17 cellular contexts compared by ENCODE assay signal in genomic region chr7:44595934-44596635, GRCh38. TPM values are rescaled to one million over a fixed set of nuclear protein-coding genes. Genes with fewer than 3 reads are reported as not detected.
DNase-seq lines count a peak whose midpoint lies in the region; ATAC-seq and TF ChIP-seq lines count a peak whose summit lies in the region.
"Had no signal": no experiment of that assay in that cellular context is flagged by ENCODE, and none has a peak within 500 bp of the region (broad histone marks: within the 10 kb centered on the region; RNA-seq: fewer than 3 reads in every experiment).

No MANE protein-coding gene starts in this region.

- no peaks in the 10 kb centered on the region for H3K36me3 ChIP-seq in Panc1 (ENCODE audit: control insufficient read depth, insufficient read depth, low read length)
- no peaks in the 10 kb centered on the region for H3K36me3 ChIP-seq in neural progenitor cell
- H3K36me3 ChIP-seq: sigmoid colon had no signal

- H3K4me1 ChIP-seq in Panc1 (ENCODE audit: control insufficient read depth, insufficient read depth, low read length) (0 out of 2 replicates have a peak, but pooled peaks cover 5% of the 10 kb centered on the region), neural progenitor cell (no peaks in the 10 kb centered on the region)
- H3K4me1 ChIP-seq: foreskin keratinocyte, sigmoid colon had no signal

- POLR2A ChIA-PET in Panc1 (lab: Charles Lee) = interaction anchor here (0.5 kb wide), 1 partner anchor 109 kb away, joined by 7 read pairs; no protein-coding TSS in a partner anchor

- H3K4me3 Mint-ChIP-seq in neural progenitor cell = no peak overlapping the region
- H3K4me3 Mint-ChIP-seq in natural killer cell = no peak overlapping the region

- no TSS peak for BruUV-seq in Panc1 (replicated peaks; lab: Mats Ljungman, UMichigan)

- H3K9me3 Mint-ChIP-seq in neural progenitor cell (no peaks in the 10 kb centered on the region), natural killer cell (no peaks in the 10 kb centered on the region)

- H3F3A ChIP-seq in neural progenitor cell (ENCODE audit: low read depth) = peaks cover 8% of the 10 kb centered on the region

- no peaks in the 10 kb centered on the region for H3K9me3 ChIP-seq in Panc1 (ENCODE audit: control insufficient read depth, insufficient read depth, low read depth, low read length)
- H3K9me3 ChIP-seq in neural progenitor cell (ENCODE audit: low read depth) = no peaks in the 10 kb centered on the region
- H3K9me3 ChIP-seq: sigmoid colon had no signal

- H2AFZ ChIP-seq in neural progenitor cell (replicated peaks) = peak overlapping the region; percentile 19
- H2AFZ ChIP-seq: GM23248 had no signal

- no peak overlapping the region for H3K4me3 ChIP-seq in Panc1 (ENCODE audit: low read depth in 2 of 2, low read length in 2 of 2)
- H3K4me3 ChIP-seq in fibroblast of villous mesenchyme (ENCODE audit: low read depth, low read length) = no peak overlapping the region
- H3K4me3 ChIP-seq in neural progenitor cell = no peak overlapping the region
- H3K4me3 ChIP-seq: dorsolateral prefrontal cortex, GM23248, sigmoid colon, SK-N-MC had no signal

- H3K27ac Mint-ChIP-seq in neural progenitor cell (peak overlapping the region; percentile 37), natural killer cell (no peak overlapping the region)

- H3K4me1 Mint-ChIP-seq in neural progenitor cell (peaks cover 10% of the 10 kb centered on the region), natural killer cell (no peaks in the 10 kb centered on the region)

- no peaks in the 10 kb centered on the region for H4K20me1 ChIP-seq in neural progenitor cell (ENCODE audit: low read depth)

- H3K36me3 Mint-ChIP-seq in neural progenitor cell (no peaks in the 10 kb centered on the region), natural killer cell (no peaks in the 10 kb centered on the region)

- H3K9ac ChIP-seq in neural progenitor cell = no peak overlapping the region
- H3K9ac ChIP-seq: GM23248 had no signal

- in situ Hi-C loops in Panc1 (cut with HindIII; ENCODE audit: low pct_unique_long_range_greater_than_20kb, low sequenced_read_pairs) = no loop called here

- DNase-seq in EH (ENCODE audit: low read depth) (peak; percentile 22), Panc1 (ENCODE audit: low read depth, low spot score) (no peak), fibroblast of villous mesenchyme (ENCODE audit: low read depth) (peak; percentile 41), neural progenitor cell (ENCODE audit: low spot score) (no peak), anterior cingulate cortex (lab: John Stamatoyannopoulos, UW) (no peak), natural killer cell (no peak), T-helper 1 cell (no peak)
- DNase-seq: activated CD4-positive, CD25-positive, alpha-beta regulatory T cell treated with anti-CD3 and anti-CD28 coated beads, Interleukin-2, amount 50 U/mL, for 72 hours; activated T-cell treated with anti-CD3 and anti-CD28 coated beads, Interleukin-2, amount 50 U/mL, for 1 hour; aorta; dorsolateral prefrontal cortex; foreskin keratinocyte; GM23248; NCI-H1930; sigmoid colon; stimulated activated naive CD8-positive, alpha-beta T cell treated with anti-CD3 and anti-CD28 coated beads, Interleukin-15, Interleukin-2, amounts not matched to agents 100 U/mL and 50 U/mL, for 24 hours had no signal

- no peaks in the 10 kb centered on the region for H3K79me2 ChIP-seq in neural progenitor cell (ENCODE audit: low read depth)

- H3K27ac ChIP-seq in Panc1 (ENCODE audit: low read length) (peak overlapping the region; percentile 7; the same call in 1 of the 2 replicates), neural progenitor cell (no peak overlapping the region)
- H3K27ac ChIP-seq: dorsolateral prefrontal cortex, foreskin keratinocyte, GM23248, sigmoid colon, SK-N-MC had no signal

- no peak overlapping the region for H3K4me2 ChIP-seq in neural progenitor cell

- CTCF ChIA-PET in Panc1 (lab: Charles Lee) = interaction anchor here (0.7 kb wide), 1 partner anchor 22 kb away, joined by 7 read pairs; no protein-coding TSS in a partner anchor

- H3K27me3 Mint-ChIP-seq in neural progenitor cell (ENCODE audit: insufficient read depth, low read depth) (peaks cover 7% of the 10 kb centered on the region), natural killer cell (ENCODE audit: low read depth in 2 of 2) (peaks cover 8 to 14% of the 10 kb centered on the region in 2 donors)

- peak; percentile 86 for ATAC-seq in Panc1
- ATAC-seq in natural killer cell = no peak
- ATAC-seq: foreskin keratinocyte; stimulated activated naive CD8-positive, alpha-beta T cell treated with anti-CD3 and anti-CD28 coated beads, Interleukin-15, Interleukin-2, amounts not matched to agents 100 U/mL and 50 U/mL, for 24 hours had no signal

- intact Hi-C loops in Panc1 (cut with micrococcal nuclease; ENCODE audit: unreplicated experiment) = no loop called here
- intact Hi-C loops in natural killer cell (cut with micrococcal nuclease) = no loop called here

- H3K27me3 ChIP-seq in Panc1 (ENCODE audit: control insufficient read depth, insufficient read depth, low read length) (no peaks in the 10 kb centered on the region), neural progenitor cell (no peaks in the 10 kb centered on the region)
- H3K27me3 ChIP-seq: dorsolateral prefrontal cortex, foreskin keratinocyte, sigmoid colon had no signal

- TF ChIP-seq CTCF in Panc1 (IDR thresholded peaks at IDR 0.05) (no peak), fibroblast of villous mesenchyme (IDR thresholded peaks at IDR 0.05; ENCODE audit: insufficient read depth, low read depth, low read length) (no peak), neural progenitor cell (IDR thresholded peaks at IDR 0.05) (no peak), natural killer cell (IDR thresholded peaks at IDR 0.05) (no peak)

RNA-seq across cellular contexts. Expression of gene OGDH, which starts 10.3 kb away (rescaled TPM):
- 166 TPM for total RNA-seq in Panc1 (2021; ENCODE audit: unreplicated experiment)
- polyA plus RNA-seq in Panc1 (2012; ENCODE audit: insufficient read length) = 167 TPM
- total RNA-seq in fibroblast of villous mesenchyme = 75.7 and 99.7 TPM in 2 replicates
- total RNA-seq in neural progenitor cell (ENCODE audit: low replicate concordance) = 25.2 and 54.4 TPM in 2 replicates
- total RNA-seq in natural killer cell = 10 to 100 TPM; 69.2 to 86.7 (median 81.4) TPM

RNA-seq across cellular contexts. Expression of gene TMED4, which starts 14.1 kb away (rescaled TPM):
- total RNA-seq in Panc1 (2021; ENCODE audit: unreplicated experiment) (123 TPM), fibroblast of villous mesenchyme (54.4 and 84.2 TPM in 2 replicates), neural progenitor cell (ENCODE audit: low replicate concordance) (95.8 and 222 TPM in 2 replicates), natural killer cell (100 to 1,000 TPM in 1 of 3 donors, 10 to 100 TPM in 2; 93.1 to 101 (median 94.1) TPM)
- polyA plus RNA-seq in Panc1 (2012; ENCODE audit: insufficient read length) = 186 TPM

RNA-seq across cellular contexts. Expression of gene DDX56, which starts 22.4 kb away (rescaled TPM):
- total RNA-seq in Panc1 (2021; ENCODE audit: unreplicated experiment) = 147 TPM
- polyA plus RNA-seq in Panc1 (2012; ENCODE audit: insufficient read length) = 124 TPM
- 44.8 and 57.0 TPM in 2 replicates for total RNA-seq in fibroblast of villous mesenchyme
- total RNA-seq in neural progenitor cell (ENCODE audit: low replicate concordance) = 61.0 and 67.5 TPM in 2 replicates
- 10 to 100 TPM; 67.8 to 85.5 (median 84.5) TPM for total RNA-seq in natural killer cell

RNA-seq across cellular contexts. Expression of gene NPC1L1, which starts 55.0 kb away (rescaled TPM):
- total RNA-seq in Panc1 (2021; ENCODE audit: unreplicated experiment) (not detected), fibroblast of villous mesenchyme (not detected in 2 replicates), neural progenitor cell (ENCODE audit: low replicate concordance) (0.09 TPM in 1 of 2 replicates, not detected in the other), natural killer cell (under 1 TPM in 2 of 3 donors, not detected in 1; 0.10 to 0.16 TPM)
- polyA plus RNA-seq in Panc1 (2012; ENCODE audit: insufficient read length) = 0.11 TPM
- total RNA-seq: foreskin keratinocyte, GM23248 had no signal
- polyA plus RNA-seq: foreskin keratinocyte, GM23248 had no signal

Comparison
In these comparisons a context has a peak if more than half of its experiments do, and no peak if none do; other contexts are left out.
1. DNase-seq: peak in EH (single experiment) and fibroblast of villous mesenchyme (single experiment); none in Panc1 (single experiment), neural progenitor cell (single experiment), anterior cingulate cortex (0 of 58), natural killer cell (single experiment) and T-helper 1 cell (0 of 5).